ENCODE assay signal across 7 cellular contexts in the genomic region with DNA sequence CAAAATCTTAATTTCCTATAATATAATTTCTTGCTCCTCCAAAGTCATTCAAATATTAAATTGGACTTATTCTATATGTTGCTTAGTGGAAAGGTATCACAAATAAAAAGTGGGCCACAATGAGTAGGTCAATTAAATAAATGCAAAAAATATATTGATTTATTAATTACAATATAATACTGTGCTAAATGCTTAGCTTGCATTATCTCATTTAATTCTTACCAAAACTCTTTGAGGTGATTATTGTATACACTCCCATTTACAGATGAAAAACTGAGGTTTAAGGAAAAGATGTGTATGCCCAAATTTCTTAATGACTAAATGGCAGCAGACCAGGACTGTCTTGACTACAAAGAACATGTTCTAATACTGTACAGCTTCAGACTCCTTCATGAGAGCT.
"Had no signal": no experiment of that assay in that cellular context is flagged by ENCODE, and none has a peak within 500 bp of the region (broad histone marks: within the 10 kb centered on the region; RNA-seq: fewer than 3 reads in every experiment).

No MANE protein-coding gene starts in this region.

- DNase-seq: H9, HCEC 1CT, KBM-7 had no signal

- FAIRE-seq: H1, H54, HTR-8/SVneo had no signal

- H2AFZ ChIP-seq: GM23338 had no signal

- ATAC-seq: GM23338 had no signal

- H3K4me2 ChIP-seq: GM23338 had no signal

- H3K4me3 ChIP-seq: GM23338 had no signal
